ENCODE assay signal across 8 cellular contexts in the genomic region with DNA sequence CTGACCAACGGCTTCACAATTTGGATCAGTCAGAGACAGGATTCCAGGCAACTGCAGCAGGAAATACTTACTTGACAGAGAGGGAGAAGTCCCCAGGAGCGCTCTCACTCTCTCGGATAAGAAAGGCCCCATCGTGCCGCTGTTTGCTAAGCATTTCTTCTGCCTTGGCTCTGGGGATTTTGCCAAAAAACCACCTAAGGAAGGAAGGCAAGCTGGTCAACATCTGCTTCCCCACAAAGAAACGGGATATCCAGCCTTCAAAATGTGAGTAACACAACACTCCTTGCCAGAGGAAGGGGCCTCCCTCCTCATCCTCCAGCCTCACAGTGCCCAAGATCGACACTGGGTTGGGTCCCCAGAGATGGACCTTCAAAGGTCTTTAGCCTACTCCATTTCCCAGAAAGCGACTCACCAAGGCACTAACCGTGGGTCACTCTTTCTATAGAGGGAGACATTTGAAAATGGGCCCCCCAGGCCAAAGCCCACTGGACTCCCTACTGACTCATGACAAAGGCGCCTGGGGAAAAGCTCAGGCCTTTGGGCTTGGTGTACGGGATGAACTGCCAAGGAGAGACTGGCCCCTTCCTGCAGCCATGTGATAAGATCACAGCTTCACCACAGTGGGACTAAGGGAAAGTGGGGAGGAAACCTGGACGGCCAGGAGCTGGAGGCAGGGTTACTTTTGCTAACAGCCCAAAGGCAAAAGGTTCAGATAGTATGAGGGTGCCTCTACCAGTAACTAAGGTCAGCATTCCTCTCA. TPM values are rescaled to one million over a fixed set of nuclear protein-coding genes. Genes with fewer than 3 reads are reported as not detected.
A peak's percentile ranks its signal among the peaks of the same experiment; 100 is the strongest.
DNase-seq lines count a peak whose midpoint lies in the region; ATAC-seq and TF ChIP-seq lines count a peak whose summit lies in the region.
"Had no signal": no experiment of that assay in that cellular context is flagged by ENCODE, and none has a peak within 500 bp of the region (broad histone marks: within the 10 kb centered on the region; RNA-seq: fewer than 3 reads in every experiment).

No MANE protein-coding gene starts in this region.

- peaks cover 8 to 9% (median 9%) of the 10 kb centered on the region in 3 donors for H3K36me3 ChIP-seq in skeletal muscle tissue (ENCODE audit: control insufficient read depth in 3 of 3, insufficient read depth in 3 of 3, low read length in 3 of 3)

- ATAC-seq in HG02973 (IDR thresholded peaks at IDR 0.05; ENCODE audit: unreplicated experiment) = no peak

- no peaks in the 10 kb centered on the region for H3K9me3 ChIP-seq in skeletal muscle tissue (ENCODE audit: control insufficient read depth in 3 of 3, low read length in 3 of 3)

- H3K4me1 ChIP-seq in skeletal muscle tissue (ENCODE audit: control insufficient read depth in 3 of 3, insufficient read depth in 3 of 3, low read length in 3 of 3) = peaks cover 10 to 13% (median 12%) of the 10 kb centered on the region in 3 donors

- no peaks in the 10 kb centered on the region for H3K27me3 ChIP-seq in skeletal muscle tissue (ENCODE audit: control insufficient read depth in 3 of 3, insufficient read depth in 3 of 3, low read length in 3 of 3)

- peak overlapping the region in 1 of 3 donors; percentile 19 for H3K9ac ChIP-seq in skeletal muscle tissue (ENCODE audit: low read depth in 1 of 3, low read length in 3 of 3)
- H3K9ac ChIP-seq: KMS-11 had no signal

- DNase-seq in HFF-Myc (ENCODE audit: extremely low read depth, low read depth) (peak; percentile 78), T1000 (lab: John Stamatoyannopoulos, UW) (peak; percentile 45), glomerular endothelial cell (ENCODE audit: extremely low read depth, low read depth, low spot score) (peak; percentile 84), iPS-NIHi11 (ENCODE audit: low spot score) (no peak), superior temporal gyrus (ENCODE audit: extremely low spot score) (no peak)

- H3K4me3 ChIP-seq in HFF-Myc (replicated peaks; ENCODE audit: low read depth, low read length) (no peak overlapping the region), skeletal muscle tissue (ENCODE audit: low read length in 3 of 3) (no peak overlapping the region)

- no peak for TF ChIP-seq CTCF in HFF-Myc (IDR thresholded peaks at IDR 0.05; ENCODE audit: low read depth, low read length, missing control alignments)

- peak overlapping the region; percentile 46 for H3K27ac ChIP-seq in skeletal muscle tissue (ENCODE audit: low read depth, low read length)

RNA-seq across cellular contexts. Expression of a gene that starts 36.8 kb away (rescaled TPM):
- total RNA-seq in glomerular endothelial cell = 5.8 and 11.7 TPM in 2 replicates
- total RNA-seq in skeletal muscle tissue = 1.0 TPM

RNA-seq across cellular contexts. Expression of a gene that starts 55.0 kb away (rescaled TPM):
- 21.9 and 25.5 TPM in 2 replicates for total RNA-seq in glomerular endothelial cell
- 7.8 TPM for total RNA-seq in skeletal muscle tissue

Comparison
In these comparisons a context has a peak if more than half of its experiments do, and no peak if none do; other contexts are left out.
1. DNase-seq: peak in HFF-Myc (single experiment), T1000 (single experiment) and glomerular endothelial cell (single experiment); none in iPS-NIHi11 (single experiment) and superior temporal gyrus (single experiment).